ENCODE assay signal across 17 cellular contexts in genomic region chr2:120559401-120559800, GRCh38.
DNase-seq lines count a peak whose midpoint lies in the region; ATAC-seq and TF ChIP-seq lines count a peak whose summit lies in the region.
"Had no signal": no experiment of that assay in that cellular context is flagged by ENCODE, and none has a peak within 500 bp of the region (broad histone marks: within the 10 kb centered on the region; RNA-seq: fewer than 3 reads in every experiment).

No MANE protein-coding gene starts in this region.

- peaks cover 0 to 34% (median 32%) of the 10 kb centered on the region in 5 donors for H3K27me3 Mint-ChIP-seq in naive thymus-derived CD4-positive, alpha-beta T cell

- H3K36me3 ChIP-seq in SJSA1: no peaks in the 10 kb centered on the region
- H3K36me3 ChIP-seq in naive thymus-derived CD4-positive, alpha-beta T cell (ENCODE audit: control insufficient read depth in 2 of 3, insufficient read depth in 3 of 3, low read length in 3 of 3): no peaks in the 10 kb centered on the region
- H3K36me3 ChIP-seq: stomach had no signal

- H3K9me3 ChIP-seq in SJSA1 (replicated peaks): no peaks in the 10 kb centered on the region
- no peaks in the 10 kb centered on the region for H3K9me3 ChIP-seq in naive thymus-derived CD4-positive, alpha-beta T cell (ENCODE audit: control insufficient read depth in 2 of 3, low read length in 3 of 3)
- H3K9me3 ChIP-seq: stomach had no signal

- peaks cover 33% of the 10 kb centered on the region for H3K4me1 ChIP-seq in SJSA1 (replicated peaks)
- H3K4me1 ChIP-seq in naive thymus-derived CD4-positive, alpha-beta T cell (ENCODE audit: control insufficient read depth in 2 of 2, insufficient read depth in 2 of 2, low read length in 2 of 2): no peaks in the 10 kb centered on the region

- ATAC-seq in naive thymus-derived CD4-positive, alpha-beta T cell: no peak
- ATAC-seq in HG03196 (IDR thresholded peaks at IDR 0.05; ENCODE audit: unreplicated experiment) (no peak), HG02973 (IDR thresholded peaks at IDR 0.05; ENCODE audit: unreplicated experiment) (no peak)
- ATAC-seq: HCT116 had no signal

- no peak overlapping the region for H3K27ac Mint-ChIP-seq in naive thymus-derived CD4-positive, alpha-beta T cell
- H3K27ac Mint-ChIP-seq: activated naive CD4-positive, alpha-beta T cell treated with anti-CD3 and anti-CD28 coated beads, Interleukin-2, amount 10 ng/mL, durations not matched to agents 7 days and 5 days; progenitor cell of endocrine pancreas; T-helper 1 cell treated with Interleukin-12 subunit alpha and Interleukin-12 subunit beta and Interleukin-4 antibody, amounts not matched to agents 30 μg/mL and 1 μg/mL, for 36 hours had no signal

- no peak overlapping the region for H3K4me3 Mint-ChIP-seq in naive thymus-derived CD4-positive, alpha-beta T cell
- H3K4me3 Mint-ChIP-seq: activated naive CD4-positive, alpha-beta T cell treated with anti-CD3 and anti-CD28 coated beads, Interleukin-2, amount 10 ng/mL, durations not matched to agents 7 days and 5 days; T-helper 1 cell treated with Interleukin-12 subunit alpha and Interleukin-12 subunit beta and Interleukin-4 antibody, amounts not matched to agents 30 μg/mL and 1 μg/mL, for 36 hours had no signal

- H3K36me3 Mint-ChIP-seq in naive thymus-derived CD4-positive, alpha-beta T cell: no peaks in the 10 kb centered on the region
- H3K36me3 Mint-ChIP-seq: activated naive CD4-positive, alpha-beta T cell treated with anti-CD3 and anti-CD28 coated beads, Interleukin-2, amount 10 ng/mL, durations not matched to agents 7 days and 5 days had no signal

- no peak for TF ChIP-seq CTCF in fibroblast of mammary gland (conservative IDR thresholded peaks at IDR 0.05; ENCODE audit: control insufficient read depth, insufficient read depth, low read depth, low read length)

- peaks cover 0 to 3% (median 0%) of the 10 kb centered on the region in 11 donors for H3K9me3 Mint-ChIP-seq in naive thymus-derived CD4-positive, alpha-beta T cell
- H3K9me3 Mint-ChIP-seq: activated naive CD4-positive, alpha-beta T cell treated with anti-CD3 and anti-CD28 coated beads, Interleukin-2, amount 10 ng/mL, durations not matched to agents 7 days and 5 days; T-helper 1 cell treated with Interleukin-12 subunit alpha and Interleukin-12 subunit beta and Interleukin-4 antibody, amounts not matched to agents 30 μg/mL and 1 μg/mL, for 36 hours had no signal

- peak overlapping the region; percentile 87 for H3K27ac ChIP-seq in SJSA1
- no peak overlapping the region for H3K27ac ChIP-seq in naive thymus-derived CD4-positive, alpha-beta T cell (ENCODE audit: low read depth, low read length)
- H3K27ac ChIP-seq: stomach had no signal

- POLR2A ChIA-PET in naive thymus-derived CD4-positive, alpha-beta T cell (lab: Charles Lee): no interaction called here

- H3K4me1 Mint-ChIP-seq in naive thymus-derived CD4-positive, alpha-beta T cell: peaks cover 0 to 4% (median 0%) of the 10 kb centered on the region in 7 donors
- H3K4me1 Mint-ChIP-seq: activated naive CD4-positive, alpha-beta T cell treated with anti-CD3 and anti-CD28 coated beads, Interleukin-2, amount 10 ng/mL, durations not matched to agents 7 days and 5 days had no signal

- intact Hi-C loops in naive thymus-derived CD4-positive, alpha-beta T cell (cut with micrococcal nuclease): no loop called here

- H3K4me3 ChIP-seq in SJSA1: no peak overlapping the region
- no peak overlapping the region for H3K4me3 ChIP-seq in fibroblast of mammary gland (ENCODE audit: control insufficient read depth, low read depth, low read length)
- H3K4me3 ChIP-seq in skeletal muscle cell (ENCODE audit: low read depth, low read length): no peak overlapping the region
- H3K4me3 ChIP-seq in naive thymus-derived CD4-positive, alpha-beta T cell (ENCODE audit: low read length): no peak overlapping the region
- H3K4me3 ChIP-seq: stomach had no signal

- DNase-seq in GM04503 (ENCODE audit: low read depth) (peak; percentile 99), SJSA1 (ENCODE audit: low read depth in 1 of 2, low spot score in 2 of 2) (peak; percentile 91 to 92), fibroblast of mammary gland (ENCODE audit: low read depth) (peak; percentile 95), skeletal muscle cell (ENCODE audit: low read depth) (peak; percentile 94), HPDE6-E6E7 (ENCODE audit: extremely low spot score) (no peak)
- DNase-seq in naive thymus-derived CD4-positive, alpha-beta T cell: no peak
- DNase-seq: activated CD4-positive, alpha-beta T cell treated with anti-CD3 and anti-CD28 coated beads, Interleukin-2, amount 50 U/mL, for 4 hours; activated naive CD4-positive, alpha-beta T cell treated with anti-CD3 and anti-CD28 coated beads, Interleukin-2, amount 10 ng/mL, durations not matched to agents 7 days and 5 days; Calu3; hippocampal formation; OCI-M1; stomach had no signal

- CTCF ChIA-PET in naive thymus-derived CD4-positive, alpha-beta T cell (lab: Charles Lee): no interaction called here

- no peaks in the 10 kb centered on the region for H3K27me3 ChIP-seq in SJSA1 (replicated peaks)
- H3K27me3 ChIP-seq in naive thymus-derived CD4-positive, alpha-beta T cell (ENCODE audit: control insufficient read depth in 2 of 2, insufficient read depth in 2 of 2, low read length in 2 of 2): no peaks in the 10 kb centered on the region
- H3K27me3 ChIP-seq: stomach had no signal

Comparison
In these comparisons a context has a peak if more than half of its experiments do, and no peak if none do; other contexts are left out.
1. DNase-seq: peak in GM04503 (single experiment), SJSA1 (2 of 2), fibroblast of mammary gland (single experiment) and skeletal muscle cell (single experiment); none in naive thymus-derived CD4-positive, alpha-beta T cell (0 of 9) and HPDE6-E6E7 (single experiment).